ENCODE assay signal across 21 cellular contexts in the genomic region with DNA sequence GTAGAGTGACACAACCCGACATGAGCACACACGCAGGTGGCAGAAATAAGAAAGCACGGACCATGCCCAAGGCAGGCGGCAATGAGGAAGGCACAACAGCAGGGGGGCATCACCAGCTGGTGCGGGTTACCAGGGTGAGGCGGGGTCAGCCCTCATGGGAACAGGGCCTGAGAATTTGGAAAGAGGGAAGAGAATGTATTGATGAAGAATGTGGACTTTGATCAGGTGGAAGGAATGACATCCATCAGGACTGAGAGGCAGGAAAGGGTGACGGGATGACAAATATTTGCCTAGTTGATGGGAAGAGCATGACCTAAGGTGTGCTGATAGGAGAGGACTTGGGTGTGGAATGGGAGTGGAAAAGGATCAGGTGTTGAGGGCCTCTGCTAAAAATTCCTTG.
"Had no signal": no experiment of that assay in that cellular context is flagged by ENCODE, and none has a peak within 500 bp of the region (broad histone marks: within the 10 kb centered on the region; RNA-seq: fewer than 3 reads in every experiment).

No MANE protein-coding gene starts in this region.

- ATAC-seq: activated CD4-positive, CD25-positive, alpha-beta regulatory T cell treated with anti-CD3 and anti-CD28 coated beads, Interleukin-2, amount 50 U/mL, for 24 hours; esophagus mucosa; gastrocnemius medialis; natural killer cell; pancreas had no signal

- H3K9me3 Mint-ChIP-seq: activated naive CD4-positive, alpha-beta T cell treated with anti-CD3 and anti-CD28 coated beads, Interleukin-2, amount 50 U/mL, for 24 hours; natural killer cell; stimulated activated naive CD8-positive, alpha-beta T cell treated with anti-CD3 and anti-CD28 coated beads, Interleukin-15, Interleukin-2, amounts not matched to agents 100 ng/mL and 50 ng/mL, for 24 hours had no signal

- H3K4me1 ChIP-seq: breast epithelium, gastrocnemius medialis, sigmoid colon had no signal

- H3K36me3 Mint-ChIP-seq: natural killer cell had no signal

- H3K27me3 ChIP-seq: breast epithelium, gastrocnemius medialis, neutrophil, pancreas, sigmoid colon had no signal

- H3K4me3 ChIP-seq: breast epithelium, gastrocnemius medialis, pancreas, sigmoid colon had no signal

- H3K9me3 ChIP-seq: breast epithelium, gastrocnemius medialis, neutrophil, pancreas, sigmoid colon had no signal

- H3K27ac ChIP-seq: breast epithelium, gastrocnemius medialis, neutrophil, pancreas, sigmoid colon had no signal

- H3K36me3 ChIP-seq: breast epithelium, gastrocnemius medialis, neutrophil, pancreas, sigmoid colon had no signal

- H3K27me3 Mint-ChIP-seq: activated naive CD4-positive, alpha-beta T cell treated with anti-CD3 and anti-CD28 coated beads, Interleukin-2, amount 50 U/mL, for 24 hours; stimulated activated naive CD8-positive, alpha-beta T cell treated with anti-CD3 and anti-CD28 coated beads, Interleukin-15, Interleukin-2, amounts not matched to agents 100 ng/mL and 50 ng/mL, for 24 hours had no signal

- H3K4me3 Mint-ChIP-seq: activated naive CD4-positive, alpha-beta T cell treated with anti-CD3 and anti-CD28 coated beads, Interleukin-2, amount 50 U/mL, for 24 hours; natural killer cell; stimulated activated naive CD8-positive, alpha-beta T cell treated with anti-CD3 and anti-CD28 coated beads, Interleukin-15, Interleukin-2, amounts not matched to agents 100 ng/mL and 50 ng/mL, for 24 hours had no signal

- DNase-seq: activated CD8-positive, alpha-beta memory T cell treated with anti-CD3 and anti-CD28 coated beads for 24 hours; activated CD8-positive, alpha-beta memory T cell treated with anti-CD3 and anti-CD28 coated beads, Interleukin-2, amount 50 U/mL, for 48 hours; activated effector memory CD4-positive, alpha-beta T cell treated with Interleukin-2 at 50 U/mL for 16 hours; activated T-cell treated with anti-CD3 and anti-CD28 coated beads, Interleukin-2, amount 50 U/mL, for 48 hours; effector CD4-positive, alpha-beta T cell; gastrocnemius medialis; mesenchymal stem cell; natural killer cell; pancreas; sigmoid colon; stimulated activated CD4-positive, alpha-beta T cell treated with anti-CD3 and anti-CD28 coated beads, Interleukin-1b, Interleukin-23, amount 100 ng/mL, for 48 hours; stimulated activated CD8-positive, alpha-beta memory T cell treated with anti-CD3 and anti-CD28 coated beads, Interleukin-4, amount 100 ng/mL, for 48 hours; T-helper 1 cell; T1000; trophoblast cell had no signal

- H3K27ac Mint-ChIP-seq: activated naive CD4-positive, alpha-beta T cell treated with anti-CD3 and anti-CD28 coated beads, Interleukin-2, amount 50 U/mL, for 24 hours; natural killer cell; stimulated activated naive CD8-positive, alpha-beta T cell treated with anti-CD3 and anti-CD28 coated beads, Interleukin-15, Interleukin-2, amounts not matched to agents 100 ng/mL and 50 ng/mL, for 24 hours had no signal
